29 cellular contexts compared by ENCODE assay signal in genomic region chr1:117981455-117982192, GRCh38.
"Had no signal": no experiment of that assay in that cellular context is flagged by ENCODE, and none has a peak within 500 bp of the region (broad histone marks: within the 10 kb centered on the region; RNA-seq: fewer than 3 reads in every experiment).

No MANE protein-coding gene starts in this region.

- H3K4me1 ChIP-seq: ascending aorta, breast epithelium, heart left ventricle had no signal

- H3K4me1 Mint-ChIP-seq: activated CD4-positive, alpha-beta memory T cell treated with anti-CD3 and anti-CD28 coated beads, Interleukin-2, amount 10 ng/mL, durations not matched to agents 7 days and 5 days; activated CD4-positive, alpha-beta T cell treated with anti-CD3 and anti-CD28 coated beads, Interleukin-2, amount 10 ng/mL, durations not matched to agents 7 days and 5 days; activated naive CD4-positive, alpha-beta T cell treated with anti-CD3 and anti-CD28 coated beads, Interleukin-2, amount 10 ng/mL, durations not matched to agents 7 days and 5 days; activated naive CD8-positive, alpha-beta T cell treated with anti-CD3 and anti-CD28 coated beads, Interleukin-2, amount 10 ng/mL, durations not matched to agents 7 days and 5 days; brain; central memory CD8-positive, alpha-beta T cell; endodermal cell; WTC11 had no signal

- H3K27ac Mint-ChIP-seq: activated CD4-positive, alpha-beta memory T cell treated with anti-CD3 and anti-CD28 coated beads, Interleukin-2, amount 10 ng/mL, durations not matched to agents 7 days and 5 days; activated CD4-positive, alpha-beta T cell treated with anti-CD3 and anti-CD28 coated beads, Interleukin-2, amount 10 ng/mL, durations not matched to agents 7 days and 5 days; activated naive CD4-positive, alpha-beta T cell treated with anti-CD3 and anti-CD28 coated beads, Interleukin-2, amount 10 ng/mL, durations not matched to agents 7 days and 5 days; activated naive CD4-positive, alpha-beta T cell treated with anti-CD3 and anti-CD28 coated beads, Interleukin-2, amount 50 U/mL, for 72 hours; activated naive CD8-positive, alpha-beta T cell treated with anti-CD3 and anti-CD28 coated beads, Interleukin-2, amount 10 ng/mL, durations not matched to agents 7 days and 5 days; activated T-cell treated with anti-CD3 and anti-CD28 coated beads, Interleukin-2, amount 50 U/mL, for 24 hours; activated T-cell treated with anti-CD3 and anti-CD28 coated beads, Interleukin-2, amount 50 U/mL, for 72 hours; brain; dendritic cell treated with granulocyte-macrophage colony-stimulating factor and Interleukin-4, amounts not matched to agents 40 ng/mL and 50 ng/mL, for 4 days; endodermal cell; WTC11 had no signal

- H3K27me3 Mint-ChIP-seq: activated naive CD8-positive, alpha-beta T cell treated with anti-CD3 and anti-CD28 coated beads, Interleukin-2, amount 10 ng/mL, durations not matched to agents 7 days and 5 days; dendritic cell treated with granulocyte-macrophage colony-stimulating factor and Interleukin-4, amounts not matched to agents 40 ng/mL and 50 ng/mL, for 4 days had no signal

- H3K9me3 Mint-ChIP-seq: activated CD4-positive, alpha-beta memory T cell treated with anti-CD3 and anti-CD28 coated beads, Interleukin-2, amount 10 ng/mL, durations not matched to agents 7 days and 5 days; activated CD4-positive, alpha-beta T cell treated with anti-CD3 and anti-CD28 coated beads, Interleukin-2, amount 10 ng/mL, durations not matched to agents 7 days and 5 days; activated naive CD4-positive, alpha-beta T cell treated with anti-CD3 and anti-CD28 coated beads, Interleukin-2, amount 10 ng/mL, durations not matched to agents 7 days and 5 days; activated naive CD4-positive, alpha-beta T cell treated with anti-CD3 and anti-CD28 coated beads, Interleukin-2, amount 50 U/mL, for 72 hours; activated naive CD8-positive, alpha-beta T cell treated with anti-CD3 and anti-CD28 coated beads, Interleukin-2, amount 10 ng/mL, durations not matched to agents 7 days and 5 days; activated T-cell treated with anti-CD3 and anti-CD28 coated beads, Interleukin-2, amount 50 U/mL, for 24 hours; brain; central memory CD8-positive, alpha-beta T cell; dendritic cell treated with granulocyte-macrophage colony-stimulating factor and Interleukin-4, amounts not matched to agents 40 ng/mL and 50 ng/mL, for 4 days; endodermal cell had no signal

- H3K27me3 ChIP-seq: ascending aorta, breast epithelium had no signal

- H3K4me3 Mint-ChIP-seq: activated CD4-positive, alpha-beta memory T cell treated with anti-CD3 and anti-CD28 coated beads, Interleukin-2, amount 10 ng/mL, durations not matched to agents 7 days and 5 days; activated CD4-positive, alpha-beta T cell treated with anti-CD3 and anti-CD28 coated beads, Interleukin-2, amount 10 ng/mL, durations not matched to agents 7 days and 5 days; activated naive CD4-positive, alpha-beta T cell treated with anti-CD3 and anti-CD28 coated beads, Interleukin-2, amount 10 ng/mL, durations not matched to agents 7 days and 5 days; activated naive CD8-positive, alpha-beta T cell treated with anti-CD3 and anti-CD28 coated beads, Interleukin-2, amount 10 ng/mL, durations not matched to agents 7 days and 5 days; activated T-cell treated with anti-CD3 and anti-CD28 coated beads, Interleukin-2, amount 50 U/mL, for 24 hours; activated T-cell treated with anti-CD3 and anti-CD28 coated beads, Interleukin-2, amount 50 U/mL, for 72 hours; brain; central memory CD8-positive, alpha-beta T cell; dendritic cell treated with granulocyte-macrophage colony-stimulating factor and Interleukin-4, amounts not matched to agents 40 ng/mL and 50 ng/mL, for 4 days; endodermal cell; WTC11 had no signal

- H3K4me3 ChIP-seq: ascending aorta, breast epithelium, coronary artery, dorsolateral prefrontal cortex, heart left ventricle had no signal

- H3K36me3 Mint-ChIP-seq: activated naive CD4-positive, alpha-beta T cell treated with anti-CD3 and anti-CD28 coated beads, Interleukin-2, amount 10 ng/mL, durations not matched to agents 7 days and 5 days; activated naive CD4-positive, alpha-beta T cell treated with anti-CD3 and anti-CD28 coated beads, Interleukin-2, amount 50 U/mL, for 72 hours; activated naive CD8-positive, alpha-beta T cell treated with anti-CD3 and anti-CD28 coated beads, Interleukin-2, amount 10 ng/mL, durations not matched to agents 7 days and 5 days; brain; WTC11 had no signal

- H3K9me3 ChIP-seq: ascending aorta, breast epithelium, heart left ventricle had no signal

- ATAC-seq: activated naive CD4-positive, alpha-beta T cell treated with anti-CD3 and anti-CD28 coated beads, Interleukin-2, amount 50 U/mL, for 72 hours; activated T-cell treated with anti-CD3 and anti-CD28 coated beads, Interleukin-2, amount 50 U/mL, for 72 hours; esophagus mucosa; heart left ventricle; WTC11 had no signal

- H3K36me3 ChIP-seq: ascending aorta, breast epithelium, heart left ventricle had no signal

- DNase-seq: activated CD4-positive, alpha-beta memory T cell treated with anti-CD3 and anti-CD28 coated beads, Interleukin-2, amount 10 ng/mL, durations not matched to agents 7 days and 5 days; activated CD4-positive, alpha-beta T cell treated with anti-CD3 and anti-CD28 coated beads for 1 hour; activated CD4-positive, alpha-beta T cell treated with anti-CD3 and anti-CD28 coated beads for 4 hours; activated CD4-positive, alpha-beta T cell treated with anti-CD3 and anti-CD28 coated beads, Interleukin-2, amount 10 ng/mL, durations not matched to agents 7 days and 5 days; activated CD4-positive, alpha-beta T cell treated with anti-CD3 and anti-CD28 coated beads, Interleukin-2, amount 50 U/mL, for 4 hours; activated CD8-positive, alpha-beta memory T cell treated with anti-CD3 and anti-CD28 coated beads, Interleukin-2, amount 50 U/mL, for 48 hours; activated gamma-delta T cell; activated naive CD4-positive, alpha-beta T cell; activated naive CD4-positive, alpha-beta T cell treated with anti-CD3 and anti-CD28 coated beads, Interleukin-2, amount 10 ng/mL, durations not matched to agents 7 days and 5 days; activated naive CD8-positive, alpha-beta T cell treated with anti-CD3 and anti-CD28 coated beads, Interleukin-2, amount 10 ng/mL, durations not matched to agents 7 days and 5 days; activated T-cell treated with anti-CD3 and anti-CD28 coated beads for 4 hours; activated T-cell treated with anti-CD3 and anti-CD28 coated beads, Interleukin-2, amount 50 U/mL, for 24 hours; activated T-cell treated with anti-CD3 and anti-CD28 coated beads, Interleukin-2, amount 50 U/mL, for 72 hours; dorsolateral prefrontal cortex; effector memory CD4-positive, alpha-beta T cell; endodermal cell; foreskin fibroblast; heart left ventricle; T-helper 2 cell had no signal

- H3K27ac ChIP-seq: ascending aorta, breast epithelium, coronary artery, dorsolateral prefrontal cortex, heart left ventricle, VCaP had no signal
